In the genomic region with DNA sequence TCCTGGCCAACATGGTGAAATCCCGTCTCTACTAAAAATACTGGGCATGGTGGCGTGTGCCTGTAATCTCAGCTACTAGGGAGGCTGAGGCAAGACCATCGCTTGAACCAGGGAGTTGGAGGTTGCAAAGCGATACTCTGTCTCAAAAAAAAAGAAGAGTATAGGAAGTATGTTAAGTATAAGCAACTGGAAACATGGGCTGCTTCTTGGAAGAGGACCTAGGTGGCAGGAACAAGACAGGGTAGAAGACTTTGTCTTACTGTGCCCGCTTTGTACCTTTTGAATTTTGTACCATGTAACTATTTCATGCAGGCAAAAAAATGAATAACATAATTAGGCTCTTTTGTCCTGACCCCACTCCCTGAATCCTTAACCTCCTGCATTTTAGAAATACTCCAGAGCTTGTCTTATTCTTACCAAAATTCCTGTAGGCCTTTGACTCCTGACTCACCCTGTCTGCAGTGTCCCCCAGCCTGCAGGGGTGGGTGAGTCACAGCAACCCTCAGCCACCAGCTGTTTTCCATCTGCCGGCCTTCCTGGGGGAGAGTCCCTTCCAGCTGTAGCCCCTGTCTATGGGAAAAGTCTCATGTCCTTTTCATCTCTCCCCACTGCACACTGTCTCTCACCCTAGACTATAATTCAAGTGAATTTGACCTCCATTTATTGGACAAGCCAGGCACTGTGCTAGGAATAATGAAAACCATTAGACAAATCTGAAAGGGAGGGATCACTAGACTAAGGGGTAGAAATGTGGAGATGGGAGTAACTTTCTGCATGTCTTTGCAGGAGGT, we compare ENCODE assay signal across 8 cellular contexts. TPM values are rescaled to one million over a fixed set of nuclear protein-coding genes. Genes with fewer than 3 reads are reported as not detected.
DNase-seq lines count a peak whose midpoint lies in the region; ATAC-seq and TF ChIP-seq lines count a peak whose summit lies in the region.

No MANE protein-coding gene starts in this region.

- no peak overlapping the region for H4K8ac ChIP-seq in mesenchymal stem cell (ENCODE audit: low read length)

- H2AFZ ChIP-seq in mesenchymal stem cell (ENCODE audit: low read depth, low read length) = no peak overlapping the region

- no peak overlapping the region for H4K91ac ChIP-seq in mesenchymal stem cell (ENCODE audit: low read length)

- H3K4me2 ChIP-seq in mesenchymal stem cell (ENCODE audit: low read length, poor library complexity, severe bottlenecking) = no peak overlapping the region

- peak overlapping the region; percentile 35 for H3K9ac ChIP-seq in mesenchymal stem cell (ENCODE audit: low read length)

- no peaks in the 10 kb centered on the region for H3K36me3 ChIP-seq in body of pancreas (replicated peaks in 1 of 2; ENCODE audit: insufficient read depth in 1 of 2, low read depth in 2 of 2)
- H3K36me3 ChIP-seq in mesenchymal stem cell (ENCODE audit: control insufficient read depth in 1 of 2, insufficient read depth in 2 of 2, low read depth in 1 of 2, low read length in 2 of 2) = no peaks in the 10 kb centered on the region

- H3K4ac ChIP-seq in mesenchymal stem cell (ENCODE audit: low read depth in 1 of 2, low read length in 2 of 2) = peak overlapping the region in 1 of 2 experiments; percentile 34

- peak overlapping the region; percentile 65 to 81 for H2BK12ac ChIP-seq in mesenchymal stem cell (ENCODE audit: low read length in 2 of 2)

- TF ChIP-seq CTCF in HFF-Myc (IDR thresholded peaks at IDR 0.05; ENCODE audit: low read depth, low read length, missing control alignments) (no peak), body of pancreas (IDR thresholded peaks at IDR 0.05) (no peak)

- ATAC-seq in body of pancreas (peak; percentile 36), HG03442 (IDR thresholded peaks at IDR 0.05; ENCODE audit: unreplicated experiment) (no peak), GM19463 (IDR thresholded peaks at IDR 0.05; ENCODE audit: unreplicated experiment) (no peak)

- intact Hi-C loops in body of pancreas (cut with DNase I) = loop anchor here (10.0 kb wide), 1 partner anchor 45 kb away; no protein-coding TSS in a partner anchor

- no peak overlapping the region for H3K4me3 ChIP-seq in HFF-Myc (replicated peaks; ENCODE audit: low read depth, low read length)
- no peak overlapping the region for H3K4me3 ChIP-seq in body of pancreas
- peak overlapping the region in 1 of 2 experiments; percentile 25 for H3K4me3 ChIP-seq in mesenchymal stem cell (ENCODE audit: insufficient read depth in 1 of 2, low read depth in 1 of 2, low read length in 2 of 2)

- H3K14ac ChIP-seq in mesenchymal stem cell (ENCODE audit: low read length in 2 of 2) = no peak overlapping the region

- H3K23ac ChIP-seq in mesenchymal stem cell (ENCODE audit: low read length in 2 of 2) = no peak overlapping the region

- H3K18ac ChIP-seq in mesenchymal stem cell (ENCODE audit: low read depth in 1 of 2, low read length in 2 of 2) = peak overlapping the region; percentile 28 to 58

- H2BK120ac ChIP-seq in mesenchymal stem cell (ENCODE audit: low read depth, low read length) = no peak overlapping the region

- H2AK5ac ChIP-seq in mesenchymal stem cell (ENCODE audit: low read length, severe bottlenecking) = peak overlapping the region; percentile 66

- peak overlapping the region; percentile 86 for H2BK5ac ChIP-seq in mesenchymal stem cell (ENCODE audit: low read depth, low read length, poor library complexity, severe bottlenecking)

- H3K79me1 ChIP-seq in mesenchymal stem cell (replicated peaks; ENCODE audit: low read length, poor library complexity, severe bottlenecking) = peaks cover 2% of the 10 kb centered on the region

- WGBS in body of pancreas, 2 donors = 80 to 84% methylated on average over 6 of the region's 6 CpGs
- 41% methylated on average over 6 of the region's 6 CpGs for WGBS in mesenchymal stem cell

- no peak overlapping the region for H2BK15ac ChIP-seq in mesenchymal stem cell (ENCODE audit: low read depth, poor library complexity, severe bottlenecking)

- peak overlapping the region in 3 of 4 donors; percentile 22 to 67 (median 58) for H3K27ac ChIP-seq in body of pancreas
- H3K27ac ChIP-seq in mesenchymal stem cell (ENCODE audit: low read length, poor library complexity, severe bottlenecking) = peak overlapping the region; percentile 89

- H3K27me3 ChIP-seq in body of pancreas (no peaks in the 10 kb centered on the region), mesenchymal stem cell (ENCODE audit: control insufficient read depth in 1 of 2, insufficient read depth in 1 of 2, low read length in 2 of 2) (no peaks in the 10 kb centered on the region)

- H3K9me3 ChIP-seq in body of pancreas = no peaks in the 10 kb centered on the region
- no peaks in the 10 kb centered on the region for H3K9me3 ChIP-seq in mesenchymal stem cell (ENCODE audit: control insufficient read depth, low read length)

- peaks cover 37% of the 10 kb centered on the region for H3K4me1 ChIP-seq in body of pancreas
- peaks cover 33% of the 10 kb centered on the region for H3K4me1 ChIP-seq in mesenchymal stem cell (ENCODE audit: control insufficient read depth, insufficient read depth, low read depth, low read length)

- DNase-seq in AG08395 (ENCODE audit: low spot score) = peak; percentile 98
- peak; percentile 83 for DNase-seq in HFF-Myc (ENCODE audit: extremely low read depth, low read depth)
- DNase-seq in body of pancreas = peak in 3 of 4 donors; percentile 64 to 79 (median 71)
- peak; percentile 98 for DNase-seq in mesenchymal stem cell
- DNase-seq in NOMO-1 treated with dmso at 0.1 percent for 144 hours (lab: John Stamatoyannopoulos, UW; ENCODE audit: unreplicated experiment) = no peak
- DNase-seq in LoVo (ENCODE audit: low spot score) = no peak

- TF ChIP-seq POLR2A in body of pancreas (IDR thresholded peaks at IDR 0.05) = no peak

RNA-seq across cellular contexts. Expression of a gene that starts 41.8 kb away (rescaled TPM):
- 10 to 100 TPM; 27.0 to 44.5 TPM for total RNA-seq in body of pancreas
- 66.7 TPM for polyA plus RNA-seq in mesenchymal stem cell (2013, experiment 1 of 2)
- 65.6 TPM for polyA plus RNA-seq in mesenchymal stem cell (2013, experiment 2 of 2)

RNA-seq across cellular contexts. Expression of a gene that starts 51.9 kb away (rescaled TPM):
- total RNA-seq in body of pancreas = 100 to 1,000 TPM; 294 to 323 TPM
- 369 TPM for polyA plus RNA-seq in mesenchymal stem cell (2013, experiment 1 of 2)
- polyA plus RNA-seq in mesenchymal stem cell (2013, experiment 2 of 2) = 336 TPM

Comparison
In these comparisons a context has a peak if more than half of its experiments do, and no peak if none do; other contexts are left out.
1. DNase-seq: peak in AG08395 (single experiment), HFF-Myc (single experiment), body of pancreas (3 of 4) and mesenchymal stem cell (single experiment); none in NOMO-1 treated with dmso at 0.1 percent for 144 hours (single experiment) and LoVo (single experiment).